9 cellular contexts compared by ENCODE assay signal in genomic region chr1:215076312-215076711, GRCh38. TPM values are rescaled to one million over a fixed set of nuclear protein-coding genes. Genes with fewer than 3 reads are reported as not detected.
DNase-seq lines count a peak whose midpoint lies in the region; TF ChIP-seq lines count a peak whose summit lies in the region.
"Had no signal": no experiment of that assay in that cellular context is flagged by ENCODE, and none has a peak within 500 bp of the region (broad histone marks: within the 10 kb centered on the region; RNA-seq: fewer than 3 reads in every experiment).

No MANE protein-coding gene starts in this region.

- H2AFZ ChIP-seq in H9 (ENCODE audit: low read length) = no peak overlapping the region

- H3K79me2 ChIP-seq in H9 (ENCODE audit: insufficient read depth, low read length) = no peaks in the 10 kb centered on the region

- H3K79me1 ChIP-seq in H9 (ENCODE audit: insufficient read depth, low read depth, low read length, poor library complexity, severe bottlenecking) = no peaks in the 10 kb centered on the region

- no peak overlapping the region for H3K4me3 Mint-ChIP-seq in H9

- H3K9me3 Mint-ChIP-seq in H9 = no peaks in the 10 kb centered on the region

- no peak overlapping the region for H3K4me2 ChIP-seq in H9 (ENCODE audit: insufficient read depth, insufficient read length, low read length)

- H2BK15ac ChIP-seq in H9 (ENCODE audit: low read depth, low read length) = no peak overlapping the region

- no peak overlapping the region for H4K8ac ChIP-seq in H9 (replicated peaks; ENCODE audit: insufficient read length, low read depth, low read length)

- no peak overlapping the region for H3K27ac Mint-ChIP-seq in H9

- H3K4ac ChIP-seq in H9 (ENCODE audit: low read depth, low read length) = no peak overlapping the region

- no peaks in the 10 kb centered on the region for H3K4me1 ChIP-seq in H9 (ENCODE audit: insufficient read depth, low read length)
- no peaks in the 10 kb centered on the region for H3K4me1 ChIP-seq in effector memory CD4-positive, alpha-beta T cell (ENCODE audit: control insufficient read depth, insufficient read depth, low read length, poor library complexity, severe bottlenecking)
- H3K4me1 ChIP-seq: SJSA1 had no signal

- H3K18ac ChIP-seq in H9 (ENCODE audit: insufficient read length, low read depth, low read length) = no peak overlapping the region

- peaks cover 0 to 4% of the 10 kb centered on the region in 2 experiments; a peak in 3 of 4 replicates for H3K4me1 Mint-ChIP-seq in H9

- H3K27ac ChIP-seq in H9 (ENCODE audit: insufficient read length, low read depth, low read length) = no peak overlapping the region
- no peak overlapping the region for H3K27ac ChIP-seq in effector memory CD4-positive, alpha-beta T cell (ENCODE audit: insufficient read depth, low read length, poor library complexity, severe bottlenecking)
- H3K27ac ChIP-seq: SJSA1 had no signal

- H2BK12ac ChIP-seq in H9 (ENCODE audit: insufficient read length, low read depth, low read length) = no peak overlapping the region

- no peak overlapping the region for H2AK5ac ChIP-seq in H9 (ENCODE audit: insufficient read length, low read length)

- peak; percentile 51 for TF ChIP-seq CTCF in GM12864 (IDR thresholded peaks at IDR 0.05; ENCODE audit: low read depth, low read length, missing control alignments)
- peak; percentile 69 for TF ChIP-seq CTCF in H9 (conservative IDR thresholded peaks at IDR 0.05)

- H3K4me3 ChIP-seq in GM12864 (ENCODE audit: low read depth, low read length) = no peak overlapping the region
- no peak overlapping the region for H3K4me3 ChIP-seq in effector memory CD4-positive, alpha-beta T cell (ENCODE audit: insufficient read depth, low read depth, low read length, poor library complexity, severe bottlenecking)
- H3K4me3 ChIP-seq: SJSA1 had no signal

- no peak overlapping the region for H4K91ac ChIP-seq in H9 (ENCODE audit: insufficient read length, low read depth, low read length)

- no peak overlapping the region for H2BK120ac ChIP-seq in H9 (ENCODE audit: low read depth, low read length, poor library complexity, severe bottlenecking)

- no peaks in the 10 kb centered on the region for H3K9me3 ChIP-seq in H9 (ENCODE audit: control insufficient read depth, low read depth, low read length)
- H3K9me3 ChIP-seq in effector memory CD4-positive, alpha-beta T cell (ENCODE audit: control insufficient read depth, low read length) = no peaks in the 10 kb centered on the region
- H3K9me3 ChIP-seq: SJSA1 had no signal

- H3K36me3 ChIP-seq in effector memory CD4-positive, alpha-beta T cell (ENCODE audit: control insufficient read depth, insufficient read depth, low read length) = no peaks in the 10 kb centered on the region
- H3K36me3 ChIP-seq: SJSA1 had no signal

- DNase-seq in GM12864 (ENCODE audit: low read depth) (peak; percentile 8), H9 (peak; percentile 66), NCI-H82 (lab: John Stamatoyannopoulos, UW) (peak; percentile 75), fibroblast of the conjunctiva (ENCODE audit: low read depth) (peak; percentile 29), GM19238 (ENCODE audit: insufficient read length, low spot score) (no peak)
- no peak for DNase-seq in activated effector memory CD4-positive, alpha-beta T cell treated with Interleukin-2 at 50 U/mL for 16 hours
- no peak for DNase-seq in effector memory CD4-positive, alpha-beta T cell
- no peak for DNase-seq in stimulated activated CD4-positive, alpha-beta T cell treated with anti-CD3 and anti-CD28 coated beads, Interleukin-1b, Interleukin-23, amount 100 ng/mL, for 48 hours

- no peak overlapping the region for H2BK20ac ChIP-seq in H9 (ENCODE audit: low read depth, low read length, poor library complexity, severe bottlenecking)

- no peak overlapping the region for H3T11ph ChIP-seq in H9 (ENCODE audit: low read length)

- H3K27me3 ChIP-seq in H9 (ENCODE audit: insufficient read depth, low read length) = peaks cover 19% of the 10 kb centered on the region; the same call in 1 of the 2 replicates
- no peaks in the 10 kb centered on the region for H3K27me3 ChIP-seq in effector memory CD4-positive, alpha-beta T cell (replicated peaks; ENCODE audit: control insufficient read depth, insufficient read depth, low read length, poor library complexity, severe bottlenecking)

- no peak overlapping the region for H2BK5ac ChIP-seq in H9 (ENCODE audit: insufficient read length, low read length)

- no peaks in the 10 kb centered on the region for H3K23me2 ChIP-seq in H9 (ENCODE audit: insufficient read length, low read depth, low read length, poor library complexity, severe bottlenecking)

- no peak overlapping the region for H3K23ac ChIP-seq in H9 (ENCODE audit: insufficient read length, low read depth, low read length)

- H3K14ac ChIP-seq in H9 (ENCODE audit: insufficient read depth, low read length) = no peak overlapping the region

- no peaks in the 10 kb centered on the region for H3K36me3 Mint-ChIP-seq in H9 (ENCODE audit: insufficient read depth in 1 of 3, low read depth in 3 of 3)

- H3K56ac ChIP-seq in H9 (ENCODE audit: insufficient read length, low read depth, low read length) = no peak overlapping the region

- no peak overlapping the region for H4K5ac ChIP-seq in H9 (ENCODE audit: insufficient read length, low read depth, low read length)

- H3K9ac ChIP-seq in H9 (ENCODE audit: extremely low read depth, insufficient read length, low read length) = no peak overlapping the region

- peaks cover 58% of the 10 kb centered on the region for H3K27me3 Mint-ChIP-seq in H9 (ENCODE audit: low read depth)

- no peaks in the 10 kb centered on the region for H4K20me1 ChIP-seq in H9 (ENCODE audit: control insufficient read depth, insufficient read depth, insufficient read length)

RNA-seq across cellular contexts. Expression of gene KCNK2, which starts 6.2 kb away (rescaled TPM):
- 0.37 and 0.44 TPM in 2 replicates for total RNA-seq in H9 (2021)
- total RNA-seq: SJSA1 had no signal

Comparison
In these comparisons a context has a peak if more than half of its experiments do, and no peak if none do; other contexts are left out.
1. DNase-seq: peak in GM12864 (single experiment), H9 (single experiment), NCI-H82 (single experiment) and fibroblast of the conjunctiva (single experiment); none in activated effector memory CD4-positive, alpha-beta T cell treated with Interleukin-2 at 50 U/mL for 16 hours (single experiment), GM19238 (single experiment), effector memory CD4-positive, alpha-beta T cell (0 of 3) and stimulated activated CD4-positive, alpha-beta T cell treated with anti-CD3 and anti-CD28 coated beads, Interleukin-1b, Interleukin-23, amount 100 ng/mL, for 48 hours (single experiment).